ENCODE assay signal across 9 cellular contexts in the genomic region with DNA sequence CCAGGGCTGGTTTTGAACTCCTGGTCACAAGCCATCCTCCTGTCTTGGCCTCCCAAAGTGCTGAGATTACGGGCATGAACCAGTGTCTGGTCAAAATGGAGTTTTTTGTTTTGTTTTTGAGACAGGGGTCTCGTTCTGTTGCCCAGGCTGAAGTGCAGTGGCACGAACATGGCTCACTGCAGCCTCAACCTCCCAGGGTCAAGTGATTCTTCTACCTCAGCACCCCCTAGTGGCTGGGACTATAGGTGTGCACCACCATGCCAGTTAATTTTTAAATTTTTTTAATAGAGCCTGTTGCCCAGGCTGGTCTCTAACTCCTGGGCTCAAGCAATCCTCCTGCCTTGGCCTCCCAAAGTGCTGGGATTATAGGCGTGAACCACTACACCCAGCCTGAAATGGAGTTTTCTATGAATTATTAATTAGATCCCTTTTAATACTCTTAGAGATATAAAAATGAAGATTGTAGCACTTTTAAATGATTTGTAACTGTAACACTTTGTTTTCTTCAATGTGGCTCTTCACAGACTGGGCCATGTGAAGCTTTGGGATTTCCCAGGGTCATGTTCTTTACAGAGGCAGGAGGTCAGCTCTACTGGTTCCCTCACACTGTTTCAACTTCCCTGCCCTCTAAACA. TPM values are rescaled to one million over a fixed set of nuclear protein-coding genes. Genes with fewer than 3 reads are reported as not detected.
DNase-seq lines count a peak whose midpoint lies in the region; ATAC-seq and TF ChIP-seq lines count a peak whose summit lies in the region.
"Had no signal": no experiment of that assay in that cellular context is flagged by ENCODE, and none has a peak within 500 bp of the region (broad histone marks: within the 10 kb centered on the region; RNA-seq: fewer than 3 reads in every experiment).

No MANE protein-coding gene starts in this region.

- H3K36me3 ChIP-seq in GM06990 (ENCODE audit: control insufficient read depth, insufficient read depth, low read length), result no peaks in the 10 kb centered on the region
- no peaks in the 10 kb centered on the region for H3K36me3 ChIP-seq in Loucy (ENCODE audit: insufficient read depth, low read length)

- H3K9ac ChIP-seq in Loucy (ENCODE audit: low read depth, low read length, poor library complexity, severe bottlenecking), result no peak overlapping the region

- no peaks in the 10 kb centered on the region for H3K79me2 ChIP-seq in Loucy (ENCODE audit: insufficient read depth, low read length)

- H3K4me2 ChIP-seq in Loucy (ENCODE audit: low read depth, low read length, poor library complexity, severe bottlenecking), result no peak overlapping the region

- H3K36me3 Mint-ChIP-seq in chondrocyte (ENCODE audit: low read depth) (no peaks in the 10 kb centered on the region), osteocyte (ENCODE audit: unreplicated experiment) (no peaks in the 10 kb centered on the region)

- H3K9me3 ChIP-seq in Loucy (ENCODE audit: insufficient read depth, low read depth, low read length), result no peaks in the 10 kb centered on the region

- H3K4me3 ChIP-seq in GM06990 (replicated peaks; ENCODE audit: low read depth, low read length), result no peak overlapping the region
- no peak overlapping the region for H3K4me3 ChIP-seq in Loucy (ENCODE audit: low read length, poor library complexity, severe bottlenecking)
- H3K4me3 ChIP-seq: SK-N-MC had no signal

- H3K27me3 ChIP-seq in GM06990 (replicated peaks; ENCODE audit: control insufficient read depth, insufficient read depth, low read length) (no peaks in the 10 kb centered on the region), Loucy (ENCODE audit: insufficient read depth, low read length, poor library complexity, severe bottlenecking) (no peaks in the 10 kb centered on the region)

- H3K27ac Mint-ChIP-seq in chondrocyte (ENCODE audit: unreplicated experiment) (peak overlapping the region; percentile 100), osteocyte (ENCODE audit: unreplicated experiment) (no peak overlapping the region)

- peaks cover 71% of the 10 kb centered on the region for H3K4me1 Mint-ChIP-seq in chondrocyte (ENCODE audit: low read depth)
- H3K4me1 Mint-ChIP-seq in osteocyte (ENCODE audit: unreplicated experiment), result peaks cover 18% of the 10 kb centered on the region

- H4K20me1 ChIP-seq in Loucy (ENCODE audit: insufficient read depth, low read length, poor library complexity, severe bottlenecking), result no peaks in the 10 kb centered on the region

- H3K9me2 ChIP-seq in Loucy (replicated peaks; ENCODE audit: low read depth, low read length), result no peaks in the 10 kb centered on the region

- no peak overlapping the region for H2AFZ ChIP-seq in Loucy (ENCODE audit: low read length)

- no peaks in the 10 kb centered on the region for H3F3A ChIP-seq in Loucy (ENCODE audit: low read depth)

- H3K9me3 Mint-ChIP-seq in chondrocyte (ENCODE audit: low read depth), result no peaks in the 10 kb centered on the region
- H3K9me3 Mint-ChIP-seq in osteocyte (ENCODE audit: unreplicated experiment), result no peaks in the 10 kb centered on the region

- no peaks in the 10 kb centered on the region for H3K27me3 Mint-ChIP-seq in chondrocyte (ENCODE audit: low read depth)
- H3K27me3 Mint-ChIP-seq in osteocyte (ENCODE audit: unreplicated experiment), result no peaks in the 10 kb centered on the region

- no peak for ATAC-seq in GM21528 (IDR thresholded peaks at IDR 0.05; ENCODE audit: low FRiP score, unreplicated experiment)

- H3K4me1 ChIP-seq in Loucy (ENCODE audit: insufficient read depth, low read length, poor library complexity, severe bottlenecking), result peaks cover 7% of the 10 kb centered on the region

- TF ChIP-seq CTCF in GM06990 (IDR thresholded peaks at IDR 0.05; ENCODE audit: insufficient read depth, low read length, poor library complexity, severe bottlenecking) (peak; percentile 61), Loucy (conservative IDR thresholded peaks at IDR 0.05; ENCODE audit: low read length) (peak; percentile 67), chondrocyte (IDR thresholded peaks at IDR 0.05) (peak; percentile 77), osteocyte (IDR thresholded peaks at IDR 0.05) (peak; percentile 59)

- no peak for DNase-seq in GM06990 (ENCODE audit: extremely low read depth, insufficient read length)
- DNase-seq in chondrocyte (ENCODE audit: low spot score), result no peak
- DNase-seq in osteocyte (ENCODE audit: extremely low spot score, unreplicated experiment), result no peak
- no peak for DNase-seq in mesenteric fat pad (ENCODE audit: low spot score)
- DNase-seq in germinal center (ENCODE audit: low spot score), result no peak
- no peak for DNase-seq in dedifferentiated amniotic fluid mesenchymal stem cell (ENCODE audit: extremely low spot score)

- peak overlapping the region; percentile 35 for H3K4me3 Mint-ChIP-seq in chondrocyte (ENCODE audit: unreplicated experiment)
- H3K4me3 Mint-ChIP-seq in osteocyte (ENCODE audit: unreplicated experiment), result no peak overlapping the region

RNA-seq across cellular contexts. Expression of a gene that starts 32.6 kb away (rescaled TPM):
- total RNA-seq in chondrocyte (19,093 to 24,474 TPM (median 24,306 TPM) in 3 replicates), osteocyte (9,466 and 10,195 TPM in 2 replicates), mesenteric fat pad (1,881 TPM)

RNA-seq across cellular contexts. Expression of a gene that starts 39.1 kb away (rescaled TPM):
- total RNA-seq in chondrocyte, result 104 to 129 TPM (median 128 TPM) in 3 replicates
- total RNA-seq in osteocyte, result 104 and 107 TPM in 2 replicates
- 99.2 TPM for total RNA-seq in mesenteric fat pad

RNA-seq across cellular contexts. Expression of a gene that starts 52.4 kb away (rescaled TPM):
- total RNA-seq in chondrocyte, result 174 to 202 TPM (median 181 TPM) in 3 replicates
- total RNA-seq in osteocyte, result 184 and 205 TPM in 2 replicates
- total RNA-seq in mesenteric fat pad, result 186 TPM
